Comparison of ENCODE assay signal across 9 cellular contexts in the genomic region with DNA sequence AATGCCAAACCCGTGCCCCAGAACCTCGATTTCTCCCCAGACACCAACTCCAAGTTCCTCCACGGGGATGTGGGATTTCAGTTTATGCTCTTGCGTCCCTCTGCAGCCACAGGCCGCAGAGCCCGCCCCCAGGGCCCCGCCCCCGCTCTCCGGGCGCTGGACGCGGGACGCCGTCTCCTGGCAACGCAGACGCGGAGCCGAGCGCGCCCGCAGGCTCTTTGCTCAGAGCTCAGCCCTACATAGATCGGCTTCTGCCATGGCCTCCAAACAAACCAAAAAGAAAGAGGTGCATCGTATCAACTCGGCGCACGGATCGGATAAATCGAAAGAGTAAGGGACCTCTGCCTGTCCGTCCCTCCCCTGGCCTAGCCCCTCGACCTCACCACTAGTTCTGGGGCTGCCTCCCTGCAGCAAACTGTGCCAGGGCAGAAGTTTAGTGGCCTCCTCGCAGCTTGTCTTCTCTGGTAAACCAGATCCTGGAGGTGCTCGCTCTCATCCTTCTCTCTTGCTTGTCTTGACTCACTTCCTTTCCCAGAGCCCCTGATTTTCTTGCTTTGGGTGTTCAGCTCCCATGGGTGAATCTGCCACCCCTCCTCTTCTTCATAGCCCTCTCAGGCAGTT. TPM values are rescaled to one million over a fixed set of nuclear protein-coding genes. Genes with fewer than 3 reads are reported as not detected.
DNase-seq lines count a peak whose midpoint lies in the region; ATAC-seq and TF ChIP-seq lines count a peak whose summit lies in the region.
"Had no signal": no experiment of that assay in that cellular context is flagged by ENCODE, and none has a peak within 500 bp of the region (broad histone marks: within the 10 kb centered on the region; RNA-seq: fewer than 3 reads in every experiment).

A gene (plus strand): TSS at position 188 of the 621 bp plus-strand sequence. CDS start 69 bp downstream, at position 257.

- H3K9ac ChIP-seq in neural cell (ENCODE audit: low read length) = no peak within 1 kb of the TSS

- POLR2A ChIA-PET in activated CD8-positive, alpha-beta T cell treated with anti-CD3 and anti-CD28 coated beads for 36 hours (lab: Charles Lee) = no interaction called here

- peak within 1 kb of the TSS; percentile 4 for H3K4me3 Mint-ChIP-seq in activated CD8-positive, alpha-beta T cell treated with anti-CD3 and anti-CD28 coated beads for 36 hours

- H3K9me2 ChIP-seq in neural cell (ENCODE audit: insufficient read depth, low read length) = no peaks in the 10 kb centered on the region

- H2AFZ ChIP-seq in neural cell (ENCODE audit: low read depth, low read length) = no peak within 1 kb of the TSS

- H3F3A ChIP-seq in neural cell (ENCODE audit: insufficient read depth, low read length, poor library complexity, severe bottlenecking) = no peaks in the 10 kb centered on the region

- no peaks in the 10 kb centered on the region for H3K27me3 ChIP-seq in neural cell (ENCODE audit: insufficient read depth, low read depth, low read length)

- TF ChIP-seq CTCF in activated CD8-positive, alpha-beta T cell treated with anti-CD3 and anti-CD28 coated beads for 36 hours (IDR thresholded peaks at IDR 0.05) = no peak
- no peak for TF ChIP-seq CTCF in neural cell (IDR thresholded peaks at IDR 0.05; ENCODE audit: poor library complexity, severe bottlenecking)

- H3K79me2 ChIP-seq in neural cell (replicated peaks; ENCODE audit: insufficient read depth, low read length) = no peaks in the 10 kb centered on the region

- H3K27ac ChIP-seq in neural cell (ENCODE audit: low read length) = no peak within 1 kb of the TSS

- no peak for TF ChIP-seq RAD21 in neural cell (conservative IDR thresholded peaks at IDR 0.05)

- CTCF ChIA-PET in activated CD8-positive, alpha-beta T cell treated with anti-CD3 and anti-CD28 coated beads for 36 hours (lab: Charles Lee) = no interaction called here

- H3K9me3 ChIP-seq in neural cell (ENCODE audit: low read length) = no peaks in the 10 kb centered on the region

- H3K4me1 Mint-ChIP-seq in activated CD8-positive, alpha-beta T cell treated with anti-CD3 and anti-CD28 coated beads for 36 hours (ENCODE audit: low read depth) = peaks cover 4% of the 10 kb centered on the region

- peak; percentile 70 for DNase-seq in EL
- DNase-seq in HuH-7 (ENCODE audit: low spot score) = peak; percentile 54
- DNase-seq in activated CD8-positive, alpha-beta T cell treated with anti-CD3 and anti-CD28 coated beads for 36 hours = peak; percentile 16
- DNase-seq in glomerular visceral epithelial cell (ENCODE audit: extremely low spot score) = peak; percentile 49
- no peak for DNase-seq in T-helper 9 cell
- no peak for DNase-seq in NCI-H2171 treated with DMSO at 0.1 percent for 48 hours (lab: John Stamatoyannopoulos, UW)
- DNase-seq: naive B cell had no signal

- H4K20me1 ChIP-seq in neural cell (ENCODE audit: insufficient read depth) = no peaks in the 10 kb centered on the region

- peak within 1 kb of the TSS; percentile 36 for H3K4me3 ChIP-seq in neural cell (ENCODE audit: low read length)

- H3K27me3 Mint-ChIP-seq in activated CD8-positive, alpha-beta T cell treated with anti-CD3 and anti-CD28 coated beads for 36 hours = peaks cover 17% of the 10 kb centered on the region

- intact Hi-C loops in activated CD8-positive, alpha-beta T cell treated with anti-CD3 and anti-CD28 coated beads for 36 hours (cut with micrococcal nuclease) = no loop called here

- H3K27ac Mint-ChIP-seq in activated CD8-positive, alpha-beta T cell treated with anti-CD3 and anti-CD28 coated beads for 36 hours = no peak within 1 kb of the TSS

- H3K9me3 Mint-ChIP-seq in activated CD8-positive, alpha-beta T cell treated with anti-CD3 and anti-CD28 coated beads for 36 hours = no peaks in the 10 kb centered on the region

- ATAC-seq in activated CD8-positive, alpha-beta T cell treated with anti-CD3 and anti-CD28 coated beads for 36 hours = no peak
- no peak for ATAC-seq in HG02938 (IDR thresholded peaks at IDR 0.05; ENCODE audit: unreplicated experiment)

- H3K36me3 Mint-ChIP-seq in activated CD8-positive, alpha-beta T cell treated with anti-CD3 and anti-CD28 coated beads for 36 hours (ENCODE audit: low read depth) = no peaks in the 10 kb centered on the region
- H3K36me3 Mint-ChIP-seq: naive B cell had no signal

- no peak for TF ChIP-seq EP300 in neural cell (conservative IDR thresholded peaks at IDR 0.05; ENCODE audit: poor library complexity, severe bottlenecking)

- no peaks in the 10 kb centered on the region for H3K36me3 ChIP-seq in neural cell (ENCODE audit: insufficient read depth, low read length)

- no peak within 1 kb of the TSS for H3K4me2 ChIP-seq in neural cell (ENCODE audit: low read length)

TF ChIP-seq in neural cell, 6 proteins besides CTCF, POLR2A, EP300 and RAD21:
- TF ChIP-seq SMC3 (conservative IDR thresholded peaks at IDR 0.05; ENCODE audit: poor library complexity) = no peak
- no peak for TF ChIP-seq MXI1 (conservative IDR thresholded peaks at IDR 0.05; ENCODE audit: poor library complexity, severe bottlenecking)
- no peak for TF ChIP-seq TAF1 (IDR thresholded peaks at IDR 0.05; ENCODE audit: low read depth)

RNA-seq across cellular contexts. Expression of the gene that starts here (rescaled TPM):
- total RNA-seq in activated CD8-positive, alpha-beta T cell treated with anti-CD3 and anti-CD28 coated beads for 36 hours = not detected
- polyA plus RNA-seq in neural cell = not detected in 2 replicates
- polyA minus RNA-seq in neural cell = not detected in 2 replicates

Comparison
In these comparisons a context has a peak if more than half of its experiments do, and no peak if none do; other contexts are left out.
1. Peak in DNase-seq in activated CD8-positive, alpha-beta T cell treated with anti-CD3 and anti-CD28 coated beads for 36 hours; RNA of the gene not detected or under 1 TPM.
2. DNase-seq: peak in EL (single experiment), HuH-7 (single experiment) and glomerular visceral epithelial cell (single experiment); none in T-helper 9 cell (single experiment) and NCI-H2171 treated with DMSO at 0.1 percent for 48 hours (single experiment).